In the genomic region with DNA sequence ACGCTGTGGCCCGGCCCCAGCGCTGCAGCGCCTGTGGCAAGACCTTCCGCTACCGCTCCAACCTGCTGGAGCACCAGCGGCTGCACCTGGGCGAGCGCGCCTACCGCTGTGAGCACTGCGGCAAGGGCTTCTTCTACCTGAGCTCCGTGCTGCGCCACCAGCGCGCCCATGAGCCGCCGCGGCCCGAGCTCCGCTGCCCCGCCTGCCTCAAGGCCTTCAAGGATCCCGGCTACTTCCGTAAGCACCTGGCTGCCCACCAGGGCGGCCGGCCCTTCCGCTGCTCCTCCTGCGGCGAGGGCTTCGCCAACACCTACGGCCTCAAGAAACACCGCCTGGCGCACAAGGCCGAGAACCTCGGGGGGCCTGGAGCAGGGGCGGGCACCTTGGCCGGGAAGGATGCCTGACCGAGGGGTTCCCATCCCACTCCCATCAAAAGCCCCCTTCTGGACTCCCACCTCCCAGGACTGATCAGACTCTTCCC, we compare ENCODE assay signal across 2 cellular contexts.
A peak's percentile ranks its signal among the peaks of the same experiment; 100 is the strongest.
TF ChIP-seq lines count a peak whose summit lies in the region.

No MANE protein-coding gene starts in this region.

TF ChIP-seq in HepG2, 621 proteins besides CTCF, POLR2A, EP300 and RAD21:
- TF ChIP-seq ZNF546 (CRISPR knock-in tag; conservative IDR thresholded peaks at IDR 0.05) (no peak), ZC3H13 (CRISPR knock-in tag; IDR thresholded peaks at IDR 0.05) (peak; percentile 67; the same call in 1 of the 2 replicates), AGO2 (optimal IDR thresholded peaks at IDR 0.05; ENCODE audit: low read depth, low read length) (peak; percentile 46)

TF ChIP-seq in WTC11, 78 proteins besides CTCF, POLR2A, EP300 and RAD21:
- TF ChIP-seq EMX1 (CRISPR knock-in tag; IDR thresholded peaks at IDR 0.05), result no peak
- TF ChIP-seq ELF4 (CRISPR knock-in tag; IDR thresholded peaks at IDR 0.05; ENCODE audit: low read depth), result no peak
- no peak for TF ChIP-seq NR1H2 (CRISPR knock-in tag; IDR thresholded peaks at IDR 0.05)
- TF ChIP-seq, protein P1, sequence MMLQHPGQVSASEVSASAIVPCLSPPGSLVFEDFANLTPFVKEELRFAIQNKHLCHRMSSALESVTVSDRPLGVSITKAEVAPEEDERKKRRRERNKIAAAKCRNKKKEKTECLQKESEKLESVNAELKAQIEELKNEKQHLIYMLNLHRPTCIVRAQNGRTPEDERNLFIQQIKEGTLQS (CRISPR knock-in tag; conservative IDR thresholded peaks at IDR 0.05), result no peak
- TF ChIP-seq ZNF281 (CRISPR knock-in tag; IDR thresholded peaks at IDR 0.05), result no peak
- TF ChIP-seq, protein P2, sequence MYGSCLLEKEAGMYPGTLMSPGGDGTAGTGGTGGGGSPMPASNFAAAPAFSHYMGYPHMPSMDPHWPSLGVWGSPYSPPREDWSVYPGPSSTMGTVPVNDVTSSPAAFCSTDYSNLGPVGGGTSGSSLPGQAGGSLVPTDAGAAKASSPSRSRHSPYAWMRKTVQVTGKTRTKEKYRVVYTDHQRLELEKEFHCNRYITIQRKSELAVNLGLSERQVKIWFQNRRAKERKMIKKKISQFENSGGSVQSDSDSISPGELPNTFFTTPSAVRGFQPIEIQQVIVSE (CRISPR knock-in tag; IDR thresholded peaks at IDR 0.05; ENCODE audit: borderline replicate concordance), result no peak
- TF ChIP-seq MLX (CRISPR knock-in tag; IDR thresholded peaks at IDR 0.05), result no peak
- TF ChIP-seq ZNF396 (CRISPR knock-in tag; IDR thresholded peaks at IDR 0.05; ENCODE audit: borderline replicate concordance), result no peak
- no peak for TF ChIP-seq KAT7 (CRISPR knock-in tag; IDR thresholded peaks at IDR 0.05; ENCODE audit: borderline replicate concordance)
- TF ChIP-seq, protein P3, sequence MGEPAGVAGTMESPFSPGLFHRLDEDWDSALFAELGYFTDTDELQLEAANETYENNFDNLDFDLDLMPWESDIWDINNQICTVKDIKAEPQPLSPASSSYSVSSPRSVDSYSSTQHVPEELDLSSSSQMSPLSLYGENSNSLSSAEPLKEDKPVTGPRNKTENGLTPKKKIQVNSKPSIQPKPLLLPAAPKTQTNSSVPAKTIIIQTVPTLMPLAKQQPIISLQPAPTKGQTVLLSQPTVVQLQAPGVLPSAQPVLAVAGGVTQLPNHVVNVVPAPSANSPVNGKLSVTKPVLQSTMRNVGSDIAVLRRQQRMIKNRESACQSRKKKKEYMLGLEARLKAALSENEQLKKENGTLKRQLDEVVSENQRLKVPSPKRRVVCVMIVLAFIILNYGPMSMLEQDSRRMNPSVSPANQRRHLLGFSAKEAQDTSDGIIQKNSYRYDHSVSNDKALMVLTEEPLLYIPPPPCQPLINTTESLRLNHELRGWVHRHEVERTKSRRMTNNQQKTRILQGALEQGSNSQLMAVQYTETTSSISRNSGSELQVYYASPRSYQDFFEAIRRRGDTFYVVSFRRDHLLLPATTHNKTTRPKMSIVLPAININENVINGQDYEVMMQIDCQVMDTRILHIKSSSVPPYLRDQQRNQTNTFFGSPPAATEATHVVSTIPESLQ (CRISPR knock-in tag; IDR thresholded peaks at IDR 0.05), result no peak
- TF ChIP-seq, protein P4, sequence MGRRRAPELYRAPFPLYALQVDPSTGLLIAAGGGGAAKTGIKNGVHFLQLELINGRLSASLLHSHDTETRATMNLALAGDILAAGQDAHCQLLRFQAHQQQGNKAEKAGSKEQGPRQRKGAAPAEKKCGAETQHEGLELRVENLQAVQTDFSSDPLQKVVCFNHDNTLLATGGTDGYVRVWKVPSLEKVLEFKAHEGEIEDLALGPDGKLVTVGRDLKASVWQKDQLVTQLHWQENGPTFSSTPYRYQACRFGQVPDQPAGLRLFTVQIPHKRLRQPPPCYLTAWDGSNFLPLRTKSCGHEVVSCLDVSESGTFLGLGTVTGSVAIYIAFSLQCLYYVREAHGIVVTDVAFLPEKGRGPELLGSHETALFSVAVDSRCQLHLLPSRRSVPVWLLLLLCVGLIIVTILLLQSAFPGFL (CRISPR knock-in tag; IDR thresholded peaks at IDR 0.05; ENCODE audit: borderline replicate concordance), result no peak
- no peak for TF ChIP-seq SOX15 (CRISPR knock-in tag; IDR thresholded peaks at IDR 0.05)
- no peak for TF ChIP-seq JAZF1 (CRISPR knock-in tag; IDR thresholded peaks at IDR 0.05)
- TF ChIP-seq, protein P5, sequence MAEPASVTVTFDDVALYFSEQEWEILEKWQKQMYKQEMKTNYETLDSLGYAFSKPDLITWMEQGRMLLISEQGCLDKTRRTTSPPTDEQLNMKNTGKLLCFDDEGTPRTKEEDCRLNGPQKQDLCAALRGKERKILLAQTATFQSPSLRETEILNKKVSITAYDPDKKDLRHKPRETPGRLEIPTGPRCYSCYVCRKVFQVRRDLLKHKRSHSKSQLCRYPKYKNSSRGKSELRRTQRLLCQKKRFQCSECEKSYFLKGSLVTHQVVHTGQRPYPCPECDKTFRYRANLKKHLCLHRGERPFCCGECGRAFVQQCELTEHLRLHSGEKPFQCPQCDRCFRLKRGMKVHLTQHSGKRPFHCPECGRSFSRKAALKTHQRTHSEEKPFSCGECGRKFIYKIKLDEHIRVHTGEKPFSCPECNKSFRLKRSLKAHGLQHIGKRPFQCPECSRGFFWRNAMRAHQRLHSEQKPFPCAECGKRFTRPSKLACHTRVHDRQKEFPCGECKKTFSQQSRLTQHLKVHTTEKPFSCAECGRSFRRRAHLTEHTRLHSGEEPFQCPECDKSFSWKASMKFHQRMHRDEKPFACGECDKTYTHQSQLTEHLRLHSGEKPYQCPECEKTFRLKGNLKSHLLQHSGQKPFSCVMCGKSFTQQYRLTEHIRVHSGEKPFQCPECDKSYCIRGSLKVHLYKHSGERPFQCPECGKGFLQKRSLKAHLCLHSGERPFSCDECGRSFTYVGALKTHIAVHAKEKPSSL (CRISPR knock-in tag; conservative IDR thresholded peaks at IDR 0.05), result no peak
- TF ChIP-seq NR3C1 (CRISPR knock-in tag; conservative IDR thresholded peaks at IDR 0.05; ENCODE audit: low read depth), result no peak
- TF ChIP-seq IRF1 (CRISPR knock-in tag; IDR thresholded peaks at IDR 0.05), result no peak
- TF ChIP-seq FOXJ3 (CRISPR knock-in tag; IDR thresholded peaks at IDR 0.05; ENCODE audit: borderline replicate concordance), result no peak
- TF ChIP-seq RORB (CRISPR knock-in tag; IDR thresholded peaks at IDR 0.05), result no peak
- TF ChIP-seq ZSCAN18 (CRISPR knock-in tag; IDR thresholded peaks at IDR 0.05), result no peak
- TF ChIP-seq OVOL2 (CRISPR knock-in tag; IDR thresholded peaks at IDR 0.05; ENCODE audit: borderline replicate concordance), result no peak
TF ChIP-seq in WTC11: peak in this region for 0.
